1 cellular context compared by ENCODE assay signal in the genomic region with DNA sequence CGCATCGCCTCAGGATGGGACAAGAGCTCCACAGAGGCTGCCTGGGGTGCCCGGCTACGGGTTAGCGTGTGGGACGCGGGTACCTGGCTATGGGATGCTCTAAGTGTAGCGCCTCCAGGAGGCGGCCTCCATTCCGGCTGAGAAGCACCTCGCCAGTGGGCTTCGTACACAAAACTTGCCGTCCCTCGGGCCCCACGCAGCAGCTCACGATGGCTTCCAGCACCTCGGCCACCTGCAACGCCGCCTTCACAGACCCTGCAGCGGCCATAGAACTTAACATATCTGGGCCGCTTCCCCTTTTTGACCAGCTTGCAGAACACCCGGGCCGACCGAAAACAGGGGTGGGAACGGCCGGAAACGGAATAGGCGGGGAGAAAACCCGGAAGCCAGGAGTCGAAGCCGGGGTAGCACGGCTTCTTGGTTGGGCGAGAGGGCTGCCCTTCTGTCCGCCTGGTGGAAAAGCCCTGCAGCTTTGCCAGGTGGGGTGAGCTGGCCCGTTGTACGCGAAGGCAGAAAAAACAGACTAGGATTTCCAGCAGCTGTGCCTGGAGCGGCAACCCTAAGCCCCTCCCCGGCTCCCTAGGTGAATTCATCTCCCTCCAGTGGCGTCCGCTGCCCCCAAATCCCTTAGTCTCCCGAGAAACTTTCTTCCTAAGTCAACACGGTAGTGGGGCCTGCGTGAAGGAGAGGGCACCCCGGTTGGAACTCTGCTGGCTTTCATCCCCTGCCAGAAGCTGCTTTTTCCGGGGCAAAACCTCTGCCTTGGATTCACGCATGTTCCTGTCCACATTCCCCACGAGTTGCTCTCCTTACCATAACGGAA.
TF ChIP-seq lines count a peak whose summit lies in the region.

A gene (minus strand): TSS at position 337 of the 823 bp plus-strand sequence. CDS start 57 bp downstream, at position 280.

TF ChIP-seq in K562, 482 proteins besides CTCF, POLR2A, EP300 and RAD21 (continued from another document and continues in another):
- TF ChIP-seq, protein P1, sequence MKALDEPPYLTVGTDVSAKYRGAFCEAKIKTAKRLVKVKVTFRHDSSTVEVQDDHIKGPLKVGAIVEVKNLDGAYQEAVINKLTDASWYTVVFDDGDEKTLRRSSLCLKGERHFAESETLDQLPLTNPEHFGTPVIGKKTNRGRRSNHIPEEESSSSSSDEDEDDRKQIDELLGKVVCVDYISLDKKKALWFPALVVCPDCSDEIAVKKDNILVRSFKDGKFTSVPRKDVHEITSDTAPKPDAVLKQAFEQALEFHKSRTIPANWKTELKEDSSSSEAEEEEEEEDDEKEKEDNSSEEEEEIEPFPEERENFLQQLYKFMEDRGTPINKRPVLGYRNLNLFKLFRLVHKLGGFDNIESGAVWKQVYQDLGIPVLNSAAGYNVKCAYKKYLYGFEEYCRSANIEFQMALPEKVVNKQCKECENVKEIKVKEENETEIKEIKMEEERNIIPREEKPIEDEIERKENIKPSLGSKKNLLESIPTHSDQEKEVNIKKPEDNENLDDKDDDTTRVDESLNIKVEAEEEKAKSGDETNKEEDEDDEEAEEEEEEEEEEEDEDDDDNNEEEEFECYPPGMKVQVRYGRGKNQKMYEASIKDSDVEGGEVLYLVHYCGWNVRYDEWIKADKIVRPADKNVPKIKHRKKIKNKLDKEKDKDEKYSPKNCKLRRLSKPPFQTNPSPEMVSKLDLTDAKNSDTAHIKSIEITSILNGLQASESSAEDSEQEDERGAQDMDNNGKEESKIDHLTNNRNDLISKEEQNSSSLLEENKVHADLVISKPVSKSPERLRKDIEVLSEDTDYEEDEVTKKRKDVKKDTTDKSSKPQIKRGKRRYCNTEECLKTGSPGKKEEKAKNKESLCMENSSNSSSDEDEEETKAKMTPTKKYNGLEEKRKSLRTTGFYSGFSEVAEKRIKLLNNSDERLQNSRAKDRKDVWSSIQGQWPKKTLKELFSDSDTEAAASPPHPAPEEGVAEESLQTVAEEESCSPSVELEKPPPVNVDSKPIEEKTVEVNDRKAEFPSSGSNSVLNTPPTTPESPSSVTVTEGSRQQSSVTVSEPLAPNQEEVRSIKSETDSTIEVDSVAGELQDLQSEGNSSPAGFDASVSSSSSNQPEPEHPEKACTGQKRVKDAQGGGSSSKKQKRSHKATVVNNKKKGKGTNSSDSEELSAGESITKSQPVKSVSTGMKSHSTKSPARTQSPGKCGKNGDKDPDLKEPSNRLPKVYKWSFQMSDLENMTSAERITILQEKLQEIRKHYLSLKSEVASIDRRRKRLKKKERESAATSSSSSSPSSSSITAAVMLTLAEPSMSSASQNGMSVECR (CRISPR knock-in tag; IDR thresholded peaks at IDR 0.05): peak; percentile 64
- TF ChIP-seq GATAD2A (IDR thresholded peaks at IDR 0.05) (no peak), ZNF124 (CRISPR knock-in tag; IDR thresholded peaks at IDR 0.05) (no peak), SMARCC2 (IDR thresholded peaks at IDR 0.05; ENCODE audit: low read depth) (0 out of 2 replicates have a peak, but pooled peaks have one; percentile 21), CHD1 (IDR thresholded peaks at IDR 0.05; ENCODE audit: low read length) (no peak), ZNF76 (CRISPR knock-in tag; IDR thresholded peaks at IDR 0.05; ENCODE audit: borderline replicate concordance) (no peak), ZNF354B (CRISPR knock-in tag; IDR thresholded peaks at IDR 0.05) (no peak), ZZZ3 (IDR thresholded peaks at IDR 0.05) (peak; percentile 66; the same call in 1 of the 2 replicates), FOXK1 (CRISPR knock-in tag; IDR thresholded peaks at IDR 0.05; ENCODE audit: borderline replicate concordance) (no peak), ZFP30 (CRISPR knock-in tag; IDR thresholded peaks at IDR 0.05; ENCODE audit: borderline replicate concordance) (no peak), SREBF1 (IDR thresholded peaks at IDR 0.05; ENCODE audit: borderline replicate concordance, low read depth, low read length) (0 out of 2 replicates have a peak, but pooled peaks have one; percentile 37), NELFE (IDR thresholded peaks at IDR 0.05; ENCODE audit: insufficient read depth, insufficient read length) (no peak), CREB1 (IDR thresholded peaks at IDR 0.05) (no peak), CREB1 (CRISPR knock-in tag; IDR thresholded peaks at IDR 0.05) (peak; percentile 27; the same call in 1 of the 2 replicates), COPS2 (conservative IDR thresholded peaks at IDR 0.05) (no peak), SMC3 (conservative IDR thresholded peaks at IDR 0.05; ENCODE audit: insufficient read depth, low read depth, low read length) (peak; percentile 11; the same call in 1 of the 2 replicates), IFI16 (CRISPR knock-in tag; IDR thresholded peaks at IDR 0.05) (no peak), SPI1 (IDR thresholded peaks at IDR 0.05; ENCODE audit: borderline replicate concordance, low read depth, low read length) (peak; percentile 99), PCBP2 (IDR thresholded peaks at IDR 0.05; ENCODE audit: low read depth, low read length, poor library complexity, severe bottlenecking) (no peak), YY1 (IDR thresholded peaks at IDR 0.05; ENCODE audit: borderline replicate concordance in 1 of 3, control insufficient read depth in 1 of 3, extremely low read depth in 1 of 3, insufficient read depth in 3 of 3, insufficient read length in 1 of 3, insufficient replicate concordance in 2 of 3, low read depth in 1 of 3, low read length in 2 of 3) (peak in 1 of 3 experiments; percentile 80), TOE1 (IDR thresholded peaks at IDR 0.05; ENCODE audit: borderline replicate concordance) (peak; percentile 71; the same call in 1 of the 2 replicates), TOE1 (CRISPR knock-in tag; IDR thresholded peaks at IDR 0.05; ENCODE audit: borderline replicate concordance, low read depth) (no peak), KDM5B (IDR thresholded peaks at IDR 0.05; ENCODE audit: insufficient replicate concordance, low read depth, low read length) (peak; percentile 87), NBN (IDR thresholded peaks at IDR 0.05; ENCODE audit: low read depth) (peak; percentile 84), CBX8 (IDR thresholded peaks at IDR 0.05; ENCODE audit: borderline replicate concordance, extremely low read depth, low read depth, low read length, poor library complexity, severe bottlenecking) (no peak), ZNF134 (CRISPR knock-in tag; conservative IDR thresholded peaks at IDR 0.05) (no peak), NCOA2 (IDR thresholded peaks at IDR 0.05; ENCODE audit: partially characterized antibody in 2 of 2) (no peak), ARHGAP35 (IDR thresholded peaks at IDR 0.05; ENCODE audit: partially characterized antibody) (no peak), ZNF584 (CRISPR knock-in tag; IDR thresholded peaks at IDR 0.05; ENCODE audit: low read depth) (no peak), CC2D1A (IDR thresholded peaks at IDR 0.05) (0 out of 2 replicates have a peak, but pooled peaks have one; percentile 32), ADNP (tag; IDR thresholded peaks at IDR 0.05) (no peak), MAZ (CRISPR knock-in tag; conservative IDR thresholded peaks at IDR 0.05 in 1 of 2, IDR thresholded peaks at IDR 0.05 in 1 of 2) (peak; percentile 47 to 57; a peak in 2 of 4 replicates), HDAC8 (tag; IDR thresholded peaks at IDR 0.05) (no peak)
- TF ChIP-seq, protein P2, sequence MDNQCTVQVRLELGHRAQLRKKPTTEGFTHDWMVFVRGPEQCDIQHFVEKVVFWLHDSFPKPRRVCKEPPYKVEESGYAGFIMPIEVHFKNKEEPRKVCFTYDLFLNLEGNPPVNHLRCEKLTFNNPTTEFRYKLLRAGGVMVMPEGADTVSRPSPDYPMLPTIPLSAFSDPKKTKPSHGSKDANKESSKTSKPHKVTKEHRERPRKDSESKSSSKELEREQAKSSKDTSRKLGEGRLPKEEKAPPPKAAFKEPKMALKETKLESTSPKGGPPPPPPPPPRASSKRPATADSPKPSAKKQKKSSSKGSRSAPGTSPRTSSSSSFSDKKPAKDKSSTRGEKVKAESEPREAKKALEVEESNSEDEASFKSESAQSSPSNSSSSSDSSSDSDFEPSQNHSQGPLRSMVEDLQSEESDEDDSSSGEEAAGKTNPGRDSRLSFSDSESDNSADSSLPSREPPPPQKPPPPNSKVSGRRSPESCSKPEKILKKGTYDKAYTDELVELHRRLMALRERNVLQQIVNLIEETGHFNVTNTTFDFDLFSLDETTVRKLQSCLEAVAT (IDR thresholded peaks at IDR 0.05): no peak
- TF ChIP-seq, protein P3, sequence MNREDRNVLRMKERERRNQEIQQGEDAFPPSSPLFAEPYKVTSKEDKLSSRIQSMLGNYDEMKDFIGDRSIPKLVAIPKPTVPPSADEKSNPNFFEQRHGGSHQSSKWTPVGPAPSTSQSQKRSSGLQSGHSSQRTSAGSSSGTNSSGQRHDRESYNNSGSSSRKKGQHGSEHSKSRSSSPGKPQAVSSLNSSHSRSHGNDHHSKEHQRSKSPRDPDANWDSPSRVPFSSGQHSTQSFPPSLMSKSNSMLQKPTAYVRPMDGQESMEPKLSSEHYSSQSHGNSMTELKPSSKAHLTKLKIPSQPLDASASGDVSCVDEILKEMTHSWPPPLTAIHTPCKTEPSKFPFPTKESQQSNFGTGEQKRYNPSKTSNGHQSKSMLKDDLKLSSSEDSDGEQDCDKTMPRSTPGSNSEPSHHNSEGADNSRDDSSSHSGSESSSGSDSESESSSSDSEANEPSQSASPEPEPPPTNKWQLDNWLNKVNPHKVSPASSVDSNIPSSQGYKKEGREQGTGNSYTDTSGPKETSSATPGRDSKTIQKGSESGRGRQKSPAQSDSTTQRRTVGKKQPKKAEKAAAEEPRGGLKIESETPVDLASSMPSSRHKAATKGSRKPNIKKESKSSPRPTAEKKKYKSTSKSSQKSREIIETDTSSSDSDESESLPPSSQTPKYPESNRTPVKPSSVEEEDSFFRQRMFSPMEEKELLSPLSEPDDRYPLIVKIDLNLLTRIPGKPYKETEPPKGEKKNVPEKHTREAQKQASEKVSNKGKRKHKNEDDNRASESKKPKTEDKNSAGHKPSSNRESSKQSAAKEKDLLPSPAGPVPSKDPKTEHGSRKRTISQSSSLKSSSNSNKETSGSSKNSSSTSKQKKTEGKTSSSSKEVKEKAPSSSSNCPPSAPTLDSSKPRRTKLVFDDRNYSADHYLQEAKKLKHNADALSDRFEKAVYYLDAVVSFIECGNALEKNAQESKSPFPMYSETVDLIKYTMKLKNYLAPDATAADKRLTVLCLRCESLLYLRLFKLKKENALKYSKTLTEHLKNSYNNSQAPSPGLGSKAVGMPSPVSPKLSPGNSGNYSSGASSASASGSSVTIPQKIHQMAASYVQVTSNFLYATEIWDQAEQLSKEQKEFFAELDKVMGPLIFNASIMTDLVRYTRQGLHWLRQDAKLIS (CRISPR knock-in tag; IDR thresholded peaks at IDR 0.05): peak; percentile 39; the same call in 1 of the 2 replicates
- TF ChIP-seq, protein P4, sequence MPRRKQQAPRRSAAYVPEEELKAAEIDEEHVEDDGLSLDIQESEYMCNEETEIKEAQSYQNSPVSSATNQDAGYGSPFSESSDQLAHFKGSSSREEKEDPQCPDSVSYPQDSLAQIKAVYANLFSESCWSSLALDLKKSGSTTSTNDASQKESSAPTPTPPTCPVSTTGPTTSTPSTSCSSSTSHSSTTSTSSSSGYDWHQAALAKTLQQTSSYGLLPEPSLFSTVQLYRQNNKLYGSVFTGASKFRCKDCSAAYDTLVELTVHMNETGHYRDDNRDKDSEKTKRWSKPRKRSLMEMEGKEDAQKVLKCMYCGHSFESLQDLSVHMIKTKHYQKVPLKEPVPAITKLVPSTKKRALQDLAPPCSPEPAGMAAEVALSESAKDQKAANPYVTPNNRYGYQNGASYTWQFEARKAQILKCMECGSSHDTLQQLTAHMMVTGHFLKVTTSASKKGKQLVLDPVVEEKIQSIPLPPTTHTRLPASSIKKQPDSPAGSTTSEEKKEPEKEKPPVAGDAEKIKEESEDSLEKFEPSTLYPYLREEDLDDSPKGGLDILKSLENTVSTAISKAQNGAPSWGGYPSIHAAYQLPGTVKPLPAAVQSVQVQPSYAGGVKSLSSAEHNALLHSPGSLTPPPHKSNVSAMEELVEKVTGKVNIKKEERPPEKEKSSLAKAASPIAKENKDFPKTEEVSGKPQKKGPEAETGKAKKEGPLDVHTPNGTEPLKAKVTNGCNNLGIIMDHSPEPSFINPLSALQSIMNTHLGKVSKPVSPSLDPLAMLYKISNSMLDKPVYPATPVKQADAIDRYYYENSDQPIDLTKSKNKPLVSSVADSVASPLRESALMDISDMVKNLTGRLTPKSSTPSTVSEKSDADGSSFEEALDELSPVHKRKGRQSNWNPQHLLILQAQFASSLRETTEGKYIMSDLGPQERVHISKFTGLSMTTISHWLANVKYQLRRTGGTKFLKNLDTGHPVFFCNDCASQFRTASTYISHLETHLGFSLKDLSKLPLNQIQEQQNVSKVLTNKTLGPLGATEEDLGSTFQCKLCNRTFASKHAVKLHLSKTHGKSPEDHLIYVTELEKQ (CRISPR knock-in tag; IDR thresholded peaks at IDR 0.05): no peak
- TF ChIP-seq, protein P5, sequence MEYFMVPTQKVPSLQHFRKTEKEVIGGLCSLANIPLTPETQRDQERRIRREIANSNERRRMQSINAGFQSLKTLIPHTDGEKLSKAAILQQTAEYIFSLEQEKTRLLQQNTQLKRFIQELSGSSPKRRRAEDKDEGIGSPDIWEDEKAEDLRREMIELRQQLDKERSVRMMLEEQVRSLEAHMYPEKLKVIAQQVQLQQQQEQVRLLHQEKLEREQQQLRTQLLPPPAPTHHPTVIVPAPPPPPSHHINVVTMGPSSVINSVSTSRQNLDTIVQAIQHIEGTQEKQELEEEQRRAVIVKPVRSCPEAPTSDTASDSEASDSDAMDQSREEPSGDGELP (CRISPR knock-in tag; IDR thresholded peaks at IDR 0.05; ENCODE audit: borderline replicate concordance): peak; percentile 80
- TF ChIP-seq, protein P6, sequence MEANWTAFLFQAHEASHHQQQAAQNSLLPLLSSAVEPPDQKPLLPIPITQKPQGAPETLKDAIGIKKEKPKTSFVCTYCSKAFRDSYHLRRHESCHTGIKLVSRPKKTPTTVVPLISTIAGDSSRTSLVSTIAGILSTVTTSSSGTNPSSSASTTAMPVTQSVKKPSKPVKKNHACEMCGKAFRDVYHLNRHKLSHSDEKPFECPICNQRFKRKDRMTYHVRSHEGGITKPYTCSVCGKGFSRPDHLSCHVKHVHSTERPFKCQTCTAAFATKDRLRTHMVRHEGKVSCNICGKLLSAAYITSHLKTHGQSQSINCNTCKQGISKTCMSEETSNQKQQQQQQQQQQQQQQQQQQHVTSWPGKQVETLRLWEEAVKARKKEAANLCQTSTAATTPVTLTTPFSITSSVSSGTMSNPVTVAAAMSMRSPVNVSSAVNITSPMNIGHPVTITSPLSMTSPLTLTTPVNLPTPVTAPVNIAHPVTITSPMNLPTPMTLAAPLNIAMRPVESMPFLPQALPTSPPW (CRISPR knock-in tag; IDR thresholded peaks at IDR 0.05): peak; percentile 53; the same call in 1 of the 2 replicates
- TF ChIP-seq, protein P7, sequence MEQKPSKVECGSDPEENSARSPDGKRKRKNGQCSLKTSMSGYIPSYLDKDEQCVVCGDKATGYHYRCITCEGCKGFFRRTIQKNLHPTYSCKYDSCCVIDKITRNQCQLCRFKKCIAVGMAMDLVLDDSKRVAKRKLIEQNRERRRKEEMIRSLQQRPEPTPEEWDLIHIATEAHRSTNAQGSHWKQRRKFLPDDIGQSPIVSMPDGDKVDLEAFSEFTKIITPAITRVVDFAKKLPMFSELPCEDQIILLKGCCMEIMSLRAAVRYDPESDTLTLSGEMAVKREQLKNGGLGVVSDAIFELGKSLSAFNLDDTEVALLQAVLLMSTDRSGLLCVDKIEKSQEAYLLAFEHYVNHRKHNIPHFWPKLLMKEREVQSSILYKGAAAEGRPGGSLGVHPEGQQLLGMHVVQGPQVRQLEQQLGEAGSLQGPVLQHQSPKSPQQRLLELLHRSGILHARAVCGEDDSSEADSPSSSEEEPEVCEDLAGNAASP (IDR thresholded peaks at IDR 0.05): no peak
